ENCODE assay signal across 13 cellular contexts in the genomic region with DNA sequence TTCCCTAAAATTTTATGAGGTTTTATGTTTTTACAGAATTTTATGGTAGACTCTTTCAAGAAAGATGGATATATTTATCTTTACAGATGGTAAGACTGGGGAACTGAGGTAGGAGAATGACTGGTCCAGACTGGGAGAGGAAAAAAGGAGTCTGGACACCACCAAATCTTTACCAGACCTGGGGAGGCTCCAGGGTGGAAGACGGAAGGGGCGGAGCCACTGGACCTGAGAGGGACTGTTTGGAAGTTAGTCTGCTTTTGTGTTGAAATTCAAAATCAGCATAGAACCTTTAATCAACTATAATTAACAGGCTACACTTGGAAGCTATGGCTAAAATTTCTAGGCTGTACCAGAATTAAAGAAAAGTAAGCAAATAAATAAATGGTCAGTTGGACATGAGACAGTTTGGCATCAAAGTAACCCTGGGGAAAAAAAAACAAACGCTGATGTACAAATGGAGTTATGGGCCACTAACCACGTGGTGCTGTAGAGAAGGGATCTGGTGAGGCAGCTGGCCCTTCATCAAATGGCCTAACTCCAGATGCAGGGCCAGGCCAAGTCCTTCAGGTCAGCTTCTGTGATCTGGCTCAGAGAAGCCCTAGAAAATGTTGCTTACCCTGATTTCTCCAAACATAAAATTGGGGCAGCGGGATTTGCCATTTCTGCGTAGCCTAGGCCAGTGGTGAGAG.
DNase-seq lines count a peak whose midpoint lies in the region; ATAC-seq and TF ChIP-seq lines count a peak whose summit lies in the region.
"Had no signal": no experiment of that assay in that cellular context is flagged by ENCODE, and none has a peak within 500 bp of the region (broad histone marks: within the 10 kb centered on the region; RNA-seq: fewer than 3 reads in every experiment).

No MANE protein-coding gene starts in this region.

- intact Hi-C loops in adrenal gland (cut with DNase I) (no loop called here), left ventricle myocardium superior (cut with micrococcal nuclease) (no loop called here), psoas muscle (cut with DNase I) (no loop called here), natural killer cell (cut with micrococcal nuclease) (no loop called here)
- intact Hi-C loops in activated CD4-positive, alpha-beta memory T cell treated with anti-CD3 and anti-CD28 coated beads for 36 hours (cut with micrococcal nuclease): no loop called here
- intact Hi-C loops in activated naive CD4-positive, alpha-beta T cell treated with anti-CD3 and anti-CD28 coated beads for 36 hours (cut with micrococcal nuclease): no loop called here

- no peak for TF ChIP-seq POLR2A in adrenal gland (IDR thresholded peaks at IDR 0.05)

- ATAC-seq in left ventricle myocardium superior (peak; percentile 97), psoas muscle (peak in 3 of 4 donors; percentile 51 to 73 (median 56)), HG03095 (IDR thresholded peaks at IDR 0.05; ENCODE audit: unreplicated experiment) (no peak), natural killer cell (no peak)
- ATAC-seq: T-helper 17 cell had no signal

- H3K4me3 ChIP-seq in adrenal gland: no peak overlapping the region
- no peak overlapping the region for H3K4me3 ChIP-seq in psoas muscle
- H3K4me3 ChIP-seq: skin epidermis had no signal

- no peaks in the 10 kb centered on the region for H3K4me1 Mint-ChIP-seq in activated CD4-positive, alpha-beta memory T cell treated with anti-CD3 and anti-CD28 coated beads for 36 hours (ENCODE audit: low read depth)
- no peaks in the 10 kb centered on the region for H3K4me1 Mint-ChIP-seq in natural killer cell
- no peaks in the 10 kb centered on the region for H3K4me1 Mint-ChIP-seq in activated naive CD4-positive, alpha-beta T cell treated with anti-CD3 and anti-CD28 coated beads for 36 hours (ENCODE audit: low read depth)
- H3K4me1 Mint-ChIP-seq: activated naive CD8-positive, alpha-beta T cell treated with anti-CD3 and anti-CD28 coated beads, Interleukin-2, amount 10 ng/mL, durations not matched to agents 7 days and 5 days; T-helper 17 cell had no signal

- H3K27me3 ChIP-seq in adrenal gland: no peaks in the 10 kb centered on the region
- H3K27me3 ChIP-seq in psoas muscle (ENCODE audit: insufficient read depth in 3 of 3, low read length in 2 of 3): no peaks in the 10 kb centered on the region

- POLR2A ChIA-PET in activated CD4-positive, alpha-beta memory T cell treated with anti-CD3 and anti-CD28 coated beads for 36 hours (lab: Charles Lee): no interaction called here

- H3K27ac ChIP-seq in adrenal gland (no peak overlapping the region), psoas muscle (no peak overlapping the region)

- DNase-seq in EH (ENCODE audit: low read depth) (peak; percentile 54), adrenal gland (peak; percentile 21 to 80 (median 52)), left ventricle myocardium superior (peak; percentile 82), psoas muscle (peak; percentile 63 to 77), natural killer cell (no peak)
- no peak for DNase-seq in activated CD4-positive, alpha-beta memory T cell treated with anti-CD3 and anti-CD28 coated beads for 36 hours
- no peak for DNase-seq in activated naive CD4-positive, alpha-beta T cell treated with anti-CD3 and anti-CD28 coated beads for 36 hours
- DNase-seq: activated CD8-positive, alpha-beta memory T cell treated with anti-CD3 and anti-CD28 coated beads for 24 hours; activated naive CD8-positive, alpha-beta T cell treated with anti-CD3 and anti-CD28 coated beads, Interleukin-2, amount 10 ng/mL, durations not matched to agents 7 days and 5 days; CD4-positive, CD25-positive, alpha-beta regulatory T cell; T-helper 17 cell had no signal

- no peaks in the 10 kb centered on the region for H3K27me3 Mint-ChIP-seq in activated CD4-positive, alpha-beta memory T cell treated with anti-CD3 and anti-CD28 coated beads for 36 hours
- no peaks in the 10 kb centered on the region for H3K27me3 Mint-ChIP-seq in natural killer cell (ENCODE audit: low read depth in 2 of 2)
- no peaks in the 10 kb centered on the region for H3K27me3 Mint-ChIP-seq in activated naive CD4-positive, alpha-beta T cell treated with anti-CD3 and anti-CD28 coated beads for 36 hours (ENCODE audit: low read depth)
- H3K27me3 Mint-ChIP-seq: activated naive CD8-positive, alpha-beta T cell treated with anti-CD3 and anti-CD28 coated beads, Interleukin-2, amount 10 ng/mL, durations not matched to agents 7 days and 5 days; CD4-positive, CD25-positive, alpha-beta regulatory T cell; T-helper 17 cell had no signal

- CTCF ChIA-PET in activated CD4-positive, alpha-beta memory T cell treated with anti-CD3 and anti-CD28 coated beads for 36 hours (lab: Charles Lee): interaction anchor here (1.0 kb wide), 1 partner anchor 57 kb away, joined by 3 read pairs; no protein-coding TSS in a partner anchor
- CTCF ChIA-PET in activated naive CD4-positive, alpha-beta T cell treated with anti-CD3 and anti-CD28 coated beads for 36 hours (lab: Charles Lee): interaction anchor here (0.7 kb wide), 1 partner anchor 662 kb away, joined by 3 read pairs; no protein-coding TSS in a partner anchor

- H3K4me1 ChIP-seq in adrenal gland (replicated peaks in 1 of 2) (peaks cover 0 to 5% of the 10 kb centered on the region in 2 donors), psoas muscle (no peaks in the 10 kb centered on the region)

- no peaks in the 10 kb centered on the region for H3K36me3 ChIP-seq in adrenal gland (replicated peaks in 1 of 2)
- no peaks in the 10 kb centered on the region for H3K36me3 ChIP-seq in psoas muscle (ENCODE audit: insufficient read depth in 1 of 2, low read depth in 1 of 2)

- no peak overlapping the region for H3K4me3 Mint-ChIP-seq in activated CD4-positive, alpha-beta memory T cell treated with anti-CD3 and anti-CD28 coated beads for 36 hours
- no peak overlapping the region for H3K4me3 Mint-ChIP-seq in natural killer cell
- H3K4me3 Mint-ChIP-seq in activated naive CD4-positive, alpha-beta T cell treated with anti-CD3 and anti-CD28 coated beads for 36 hours: no peak overlapping the region
- H3K4me3 Mint-ChIP-seq: activated naive CD8-positive, alpha-beta T cell treated with anti-CD3 and anti-CD28 coated beads, Interleukin-2, amount 10 ng/mL, durations not matched to agents 7 days and 5 days; CD4-positive, CD25-positive, alpha-beta regulatory T cell; T-helper 17 cell had no signal

- no peaks in the 10 kb centered on the region for H3K9me3 Mint-ChIP-seq in activated CD4-positive, alpha-beta memory T cell treated with anti-CD3 and anti-CD28 coated beads for 36 hours
- no peaks in the 10 kb centered on the region for H3K9me3 Mint-ChIP-seq in natural killer cell
- H3K9me3 Mint-ChIP-seq in activated naive CD4-positive, alpha-beta T cell treated with anti-CD3 and anti-CD28 coated beads for 36 hours: no peaks in the 10 kb centered on the region
- H3K9me3 Mint-ChIP-seq: activated naive CD8-positive, alpha-beta T cell treated with anti-CD3 and anti-CD28 coated beads, Interleukin-2, amount 10 ng/mL, durations not matched to agents 7 days and 5 days had no signal

- WGBS in adrenal gland, 4 donors: 50 to 70% (median 62%) methylated on average over 6 of the region's 6 CpGs
- whole genome bisulfite sequencing in psoas muscle, 3 donors: 34 to 48% (median 36%) methylated on average over 6 of the region's 6 CpGs

- TF ChIP-seq CTCF in adrenal gland (IDR thresholded peaks at IDR 0.05): no peak
- TF ChIP-seq CTCF in psoas muscle (IDR thresholded peaks at IDR 0.05): no peak
- TF ChIP-seq CTCF in natural killer cell (IDR thresholded peaks at IDR 0.05): no peak

- peaks cover 4% of the 10 kb centered on the region for H3K36me3 Mint-ChIP-seq in activated CD4-positive, alpha-beta memory T cell treated with anti-CD3 and anti-CD28 coated beads for 36 hours
- H3K36me3 Mint-ChIP-seq in natural killer cell: no peaks in the 10 kb centered on the region
- H3K36me3 Mint-ChIP-seq in activated naive CD4-positive, alpha-beta T cell treated with anti-CD3 and anti-CD28 coated beads for 36 hours (ENCODE audit: low read depth): peaks cover 9% of the 10 kb centered on the region

- H3K9me3 ChIP-seq in adrenal gland (replicated peaks in 1 of 3) (no peaks in the 10 kb centered on the region), psoas muscle (no peaks in the 10 kb centered on the region)

- no peak overlapping the region for H3K27ac Mint-ChIP-seq in activated CD4-positive, alpha-beta memory T cell treated with anti-CD3 and anti-CD28 coated beads for 36 hours
- H3K27ac Mint-ChIP-seq in natural killer cell: no peak overlapping the region
- no peak overlapping the region for H3K27ac Mint-ChIP-seq in activated naive CD4-positive, alpha-beta T cell treated with anti-CD3 and anti-CD28 coated beads for 36 hours
- H3K27ac Mint-ChIP-seq: activated naive CD8-positive, alpha-beta T cell treated with anti-CD3 and anti-CD28 coated beads, Interleukin-2, amount 10 ng/mL, durations not matched to agents 7 days and 5 days; CD4-positive, CD25-positive, alpha-beta regulatory T cell; T-helper 17 cell had no signal

Comparison
In these comparisons a context has a peak if more than half of its experiments do, and no peak if none do; other contexts are left out.
1. DNase-seq: peak in EH (single experiment), adrenal gland (7 of 7), left ventricle myocardium superior (single experiment) and psoas muscle (2 of 2); none in activated CD4-positive, alpha-beta memory T cell treated with anti-CD3 and anti-CD28 coated beads for 36 hours (single experiment), natural killer cell (single experiment) and activated naive CD4-positive, alpha-beta T cell treated with anti-CD3 and anti-CD28 coated beads for 36 hours (single experiment).
2. ATAC-seq: peak in left ventricle myocardium superior (single experiment) and psoas muscle (3 of 4); none in HG03095 (single experiment) and natural killer cell (0 of 3).